ENCODE assay signal across 1 cellular context in the genomic region with DNA sequence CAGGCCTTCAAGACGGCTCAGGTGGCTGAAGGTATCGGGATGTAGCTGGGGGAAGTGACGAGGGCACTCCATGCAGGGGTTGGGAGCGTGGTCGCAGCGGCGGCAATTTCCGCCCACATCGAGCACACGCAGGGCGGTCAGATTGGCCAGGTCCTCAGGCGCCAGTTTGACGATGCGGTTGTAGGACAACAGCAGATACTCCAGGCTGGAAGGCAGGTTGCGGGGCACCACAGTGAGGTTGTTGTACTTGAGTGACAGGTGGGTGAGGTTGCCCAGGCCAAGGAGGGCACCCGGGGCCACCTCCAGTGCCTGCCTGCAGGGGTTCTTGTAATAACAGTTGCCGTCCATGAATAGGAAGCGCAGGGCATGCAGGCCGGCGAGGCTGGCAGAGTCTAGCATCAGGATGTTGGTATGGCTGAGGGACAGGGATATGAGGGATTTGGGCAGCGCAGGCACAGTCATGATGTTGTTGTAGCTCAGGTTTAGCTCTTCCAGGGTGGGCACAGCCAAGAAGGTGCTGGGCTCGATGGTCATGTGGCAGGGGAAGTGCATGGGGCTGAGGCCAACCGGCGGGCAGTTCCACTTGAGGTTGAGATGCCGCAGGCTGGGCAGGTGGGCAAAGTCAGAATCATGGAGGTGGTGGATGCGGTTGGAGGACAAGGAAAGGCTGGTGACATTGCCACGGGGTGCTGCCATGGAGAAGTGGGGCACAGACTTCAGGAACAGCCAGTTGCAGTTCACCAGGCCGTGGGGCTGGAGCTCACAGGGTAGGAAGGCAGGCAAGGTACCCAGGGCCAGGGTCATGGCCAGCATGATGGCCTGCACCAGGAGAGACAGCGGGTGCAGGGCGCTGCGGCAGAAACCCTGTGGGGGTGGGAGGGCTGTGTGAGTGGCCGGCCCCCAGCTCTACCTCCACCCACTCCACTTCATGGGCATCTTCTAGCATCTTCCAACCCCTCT.
TF ChIP-seq lines count a peak whose summit lies in the region.

No MANE protein-coding gene starts in this region.

TF ChIP-seq in GM12878, 131 proteins besides CTCF, POLR2A, EP300 and RAD21:
- TF ChIP-seq MYB (IDR thresholded peaks at IDR 0.05; ENCODE audit: borderline replicate concordance, low read depth, low read length) (no peak), YBX1 (IDR thresholded peaks at IDR 0.05) (no peak), SPI1 (IDR thresholded peaks at IDR 0.05; ENCODE audit: borderline replicate concordance, insufficient read depth, low read depth, low read length) (no peak), BCL11A (IDR thresholded peaks at IDR 0.05; ENCODE audit: low read depth, low read length) (no peak), RB1 (IDR thresholded peaks at IDR 0.05; ENCODE audit: borderline replicate concordance) (no peak)
- TF ChIP-seq, protein P1, sequence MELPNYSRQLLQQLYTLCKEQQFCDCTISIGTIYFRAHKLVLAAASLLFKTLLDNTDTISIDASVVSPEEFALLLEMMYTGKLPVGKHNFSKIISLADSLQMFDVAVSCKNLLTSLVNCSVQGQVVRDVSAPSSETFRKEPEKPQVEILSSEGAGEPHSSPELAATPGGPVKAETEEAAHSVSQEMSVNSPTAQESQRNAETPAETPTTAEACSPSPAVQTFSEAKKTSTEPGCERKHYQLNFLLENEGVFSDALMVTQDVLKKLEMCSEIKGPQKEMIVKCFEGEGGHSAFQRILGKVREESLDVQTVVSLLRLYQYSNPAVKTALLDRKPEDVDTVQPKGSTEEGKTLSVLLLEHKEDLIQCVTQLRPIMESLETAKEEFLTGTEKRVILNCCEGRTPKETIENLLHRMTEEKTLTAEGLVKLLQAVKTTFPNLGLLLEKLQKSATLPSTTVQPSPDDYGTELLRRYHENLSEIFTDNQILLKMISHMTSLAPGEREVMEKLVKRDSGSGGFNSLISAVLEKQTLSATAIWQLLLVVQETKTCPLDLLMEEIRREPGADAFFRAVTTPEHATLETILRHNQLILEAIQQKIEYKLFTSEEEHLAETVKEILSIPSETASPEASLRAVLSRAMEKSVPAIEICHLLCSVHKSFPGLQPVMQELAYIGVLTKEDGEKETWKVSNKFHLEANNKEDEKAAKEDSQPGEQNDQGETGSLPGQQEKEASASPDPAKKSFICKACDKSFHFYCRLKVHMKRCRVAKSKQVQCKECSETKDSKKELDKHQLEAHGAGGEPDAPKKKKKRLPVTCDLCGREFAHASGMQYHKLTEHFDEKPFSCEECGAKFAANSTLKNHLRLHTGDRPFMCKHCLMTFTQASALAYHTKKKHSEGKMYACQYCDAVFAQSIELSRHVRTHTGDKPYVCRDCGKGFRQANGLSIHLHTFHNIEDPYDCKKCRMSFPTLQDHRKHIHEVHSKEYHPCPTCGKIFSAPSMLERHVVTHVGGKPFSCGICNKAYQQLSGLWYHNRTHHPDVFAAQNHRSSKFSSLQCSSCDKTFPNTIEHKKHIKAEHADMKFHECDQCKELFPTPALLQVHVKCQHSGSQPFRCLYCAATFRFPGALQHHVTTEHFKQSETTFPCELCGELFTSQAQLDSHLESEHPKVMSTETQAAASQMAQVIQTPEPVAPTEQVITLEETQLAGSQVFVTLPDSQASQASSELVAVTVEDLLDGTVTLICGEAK (IDR thresholded peaks at IDR 0.05; ENCODE audit: borderline replicate concordance): no peak
